In genomic region chr12:100163416-100164152, GRCh38 we compare ENCODE assay signal across 8 cellular contexts. TPM values are rescaled to one million over a fixed set of nuclear protein-coding genes. Genes with fewer than 3 reads are reported as not detected.
DNase-seq lines count a peak whose midpoint lies in the region; ATAC-seq and TF ChIP-seq lines count a peak whose summit lies in the region.

No MANE protein-coding gene starts in this region.

- H3K4me3 ChIP-seq in mesendoderm (ENCODE audit: low read length) = no peak overlapping the region

- no peaks in the 10 kb centered on the region for H3K4me1 ChIP-seq in mesendoderm (ENCODE audit: control insufficient read depth, low read depth, low read length)

- H3K36me3 ChIP-seq in mesendoderm (ENCODE audit: control insufficient read depth, insufficient read depth, low read length) = no peaks in the 10 kb centered on the region

- H2BK15ac ChIP-seq in mesendoderm (replicated peaks; ENCODE audit: low read depth) = no peak overlapping the region

- peak overlapping the region; percentile 52 for H3K9ac ChIP-seq in mesendoderm (ENCODE audit: low read length)

- H3K4me3 Mint-ChIP-seq in CD14-positive monocyte = peak overlapping the region; percentile 42 to 86
- H3K4me3 Mint-ChIP-seq in effector memory CD8-positive, alpha-beta T cell = peak overlapping the region; percentile 54 to 61

- H4K5ac ChIP-seq in mesendoderm (ENCODE audit: low read length) = no peak overlapping the region

- no peak overlapping the region for H4K8ac ChIP-seq in mesendoderm (ENCODE audit: low read depth, low read length)

- H3K9me3 Mint-ChIP-seq in CD14-positive monocyte = no peaks in the 10 kb centered on the region
- no peaks in the 10 kb centered on the region for H3K9me3 Mint-ChIP-seq in effector memory CD8-positive, alpha-beta T cell

- H2AK5ac ChIP-seq in mesendoderm (ENCODE audit: low read length) = no peak overlapping the region

- H3K4ac ChIP-seq in mesendoderm (ENCODE audit: low read depth, low read length) = no peak overlapping the region

- H2BK5ac ChIP-seq in mesendoderm (ENCODE audit: low read length) = no peak overlapping the region

- H3K18ac ChIP-seq in mesendoderm (ENCODE audit: low read length) = no peak overlapping the region

- H3K27me3 Mint-ChIP-seq in CD14-positive monocyte (ENCODE audit: low read depth in 3 of 3) = peaks cover 2 to 4% (median 2%) of the 10 kb centered on the region in 3 donors
- no peaks in the 10 kb centered on the region for H3K27me3 Mint-ChIP-seq in effector memory CD8-positive, alpha-beta T cell

- DNase-seq in CD14-positive monocyte (ENCODE audit: low spot score) = peak; percentile 69
- DNase-seq in NCI-H82 treated with DMSO at 0.1 percent for 48 hours (lab: John Stamatoyannopoulos, UW; ENCODE audit: unreplicated experiment) = peak; percentile 69
- peak; percentile 22 to 47 for DNase-seq in activated CD8-positive, alpha-beta memory T cell treated with anti-CD3 and anti-CD28 coated beads for 4 hours (ENCODE audit: low read depth in 2 of 2)
- DNase-seq in effector memory CD8-positive, alpha-beta T cell = peak; percentile 56 to 58 (median 56)
- DNase-seq in mesendoderm = peak; percentile 92
- DNase-seq in stimulated activated CD8-positive, alpha-beta memory T cell treated with anti-CD3 and anti-CD28 coated beads, Interleukin-4, amount 100 ng/mL, for 1 hour (ENCODE audit: low read depth in 2 of 2, low spot score in 1 of 2) = peak; percentile 16 to 38

- H3K27ac ChIP-seq in mesendoderm (ENCODE audit: low read depth, low read length) = no peak overlapping the region

- no peak overlapping the region for H3K23ac ChIP-seq in mesendoderm (ENCODE audit: low read length)

- no CpG with 5 or more reads among the region's 16 CpGs for WGBS in mesendoderm (ENCODE audit: extremely low coverage, insufficient coverage, low lambda C conversion rate)

- intact Hi-C loops in CD14-positive monocyte (cut with micrococcal nuclease) = no loop called here

- no peak overlapping the region for H2BK120ac ChIP-seq in mesendoderm (ENCODE audit: low read depth, low read length)

- H3K4me1 Mint-ChIP-seq in CD14-positive monocyte = peaks cover 11% of the 10 kb centered on the region
- peaks cover 6 to 7% of the 10 kb centered on the region in 2 donors for H3K4me1 Mint-ChIP-seq in effector memory CD8-positive, alpha-beta T cell (ENCODE audit: low read depth in 2 of 2)

- no peaks in the 10 kb centered on the region for H3K27me3 ChIP-seq in mesendoderm (ENCODE audit: insufficient read depth, low read length, poor library complexity)

- H3K27ac Mint-ChIP-seq in CD14-positive monocyte = peak overlapping the region in 1 of 7 donors; percentile 74
- H3K27ac Mint-ChIP-seq in effector memory CD8-positive, alpha-beta T cell = peak overlapping the region; percentile 8 to 11

- H3K79me1 ChIP-seq in mesendoderm (ENCODE audit: low read length) = no peaks in the 10 kb centered on the region

- no peaks in the 10 kb centered on the region for H3K79me2 ChIP-seq in mesendoderm (ENCODE audit: control insufficient read depth, insufficient read depth, low read length)

- peak overlapping the region; percentile 15 for H3K56ac ChIP-seq in mesendoderm (ENCODE audit: low read length)

- no peak overlapping the region for H3K4me2 ChIP-seq in mesendoderm (ENCODE audit: low read length)

- ATAC-seq in GM19463 (IDR thresholded peaks at IDR 0.05; ENCODE audit: unreplicated experiment) (peak; percentile 100), HG03558 (IDR thresholded peaks at IDR 0.05; ENCODE audit: extremely low read depth, unreplicated experiment) (peak; percentile 95)
- ATAC-seq in effector memory CD8-positive, alpha-beta T cell (replicated peaks) = peak; percentile 100

- TF ChIP-seq CTCF in CD14-positive monocyte (IDR thresholded peaks at IDR 0.05) = no peak

- no peaks in the 10 kb centered on the region for H3K36me3 Mint-ChIP-seq in CD14-positive monocyte
- H3K36me3 Mint-ChIP-seq in effector memory CD8-positive, alpha-beta T cell (ENCODE audit: insufficient read depth) = peaks cover 6% of the 10 kb centered on the region

RNA-seq across cellular contexts. Expression of gene BLTP3B, which starts 20.9 kb away (rescaled TPM):
- 10 to 100 TPM; 33.4 to 42.5 TPM for polyA plus RNA-seq in CD14-positive monocyte
- 15.7 TPM for polyA plus RNA-seq in mesendoderm (2013, experiment 1 of 2)
- 16.0 TPM for polyA plus RNA-seq in mesendoderm (2013, experiment 2 of 2)

RNA-seq across cellular contexts. Expression of gene ACTR6, which starts 37.0 kb away (rescaled TPM):
- 10 to 100 TPM; 16.2 to 17.8 TPM for polyA plus RNA-seq in CD14-positive monocyte
- polyA plus RNA-seq in mesendoderm (2013, experiment 1 of 2) = 20.5 TPM
- polyA plus RNA-seq in mesendoderm (2013, experiment 2 of 2) = 19.9 TPM

Comparison
In these comparisons a context has a peak if more than half of its experiments do, and no peak if none do; other contexts are left out.
1. DNase-seq: peak in every context shown above with its lines; median percentile 92 in mesendoderm; 69 in CD14-positive monocyte; 69 in NCI-H82 treated with DMSO at 0.1 percent for 48 hours; 56 in effector memory CD8-positive, alpha-beta T cell; 34 in activated CD8-positive, alpha-beta memory T cell treated with anti-CD3 and anti-CD28 coated beads for 4 hours; 27 in stimulated activated CD8-positive, alpha-beta memory T cell treated with anti-CD3 and anti-CD28 coated beads, Interleukin-4, amount 100 ng/mL, for 1 hour.